7 cellular contexts compared by ENCODE assay signal in genomic region chr3:9951598-9951961, GRCh38. TPM values are rescaled to one million over a fixed set of nuclear protein-coding genes. Genes with fewer than 3 reads are reported as not detected.
DNase-seq lines count a peak whose midpoint lies in the region; ATAC-seq and TF ChIP-seq lines count a peak whose summit lies in the region.

No MANE protein-coding gene starts in this region.

- ATAC-seq in GM21423 (IDR thresholded peaks at IDR 0.05; ENCODE audit: unreplicated experiment): peak; percentile 18
- no peak for ATAC-seq in Panc1
- ATAC-seq in HG03025 (IDR thresholded peaks at IDR 0.05; ENCODE audit: low FRiP score, unreplicated experiment): no peak
- no peak for ATAC-seq in HG03280 (IDR thresholded peaks at IDR 0.05; ENCODE audit: unreplicated experiment)

- H3K4me3 ChIP-seq in Panc1 (ENCODE audit: low read depth in 2 of 2, low read length in 2 of 2): peak overlapping the region; percentile 36 to 47
- peak overlapping the region; percentile 22 to 74 (median 50) for H3K4me3 ChIP-seq in fibroblast of lung (replicated peaks in 1 of 4; ENCODE audit: control extremely low read depth in 1 of 4, insufficient read depth in 1 of 4, low read depth in 3 of 4, low read length in 4 of 4)
- peak overlapping the region; percentile 56 for H3K4me3 ChIP-seq in smooth muscle cell

- H3K9me3 ChIP-seq in Panc1 (ENCODE audit: control insufficient read depth, insufficient read depth, low read depth, low read length) (no peaks in the 10 kb centered on the region), fibroblast of lung (ENCODE audit: control insufficient read depth, insufficient read depth, low read depth, low read length) (no peaks in the 10 kb centered on the region), smooth muscle cell (replicated peaks; ENCODE audit: low read depth) (no peaks in the 10 kb centered on the region)

- H3K36me3 ChIP-seq in Panc1 (ENCODE audit: control insufficient read depth, insufficient read depth, low read length): no peaks in the 10 kb centered on the region
- H3K36me3 ChIP-seq in fibroblast of lung (ENCODE audit: control insufficient read depth, insufficient read depth, low read length): no peaks in the 10 kb centered on the region
- no peaks in the 10 kb centered on the region for H3K36me3 ChIP-seq in smooth muscle cell (ENCODE audit: low read depth)

- WGBS in smooth muscle cell (ENCODE audit: low lambda C conversion rate): 52% methylated on average over 10 of the region's 10 CpGs

- no peak for TF ChIP-seq CTCF in Panc1 (IDR thresholded peaks at IDR 0.05)
- TF ChIP-seq CTCF in fibroblast of lung (conservative IDR thresholded peaks at IDR 0.05 in 1 of 2, IDR thresholded peaks at IDR 0.05 in 1 of 2; ENCODE audit: low read depth in 1 of 2, low read length in 2 of 2): no peak
- TF ChIP-seq CTCF in smooth muscle cell (IDR thresholded peaks at IDR 0.05; ENCODE audit: borderline replicate concordance, insufficient read depth, poor library complexity, severe bottlenecking): no peak

- peak overlapping the region; percentile 83 for H3K4me2 ChIP-seq in fibroblast of lung (ENCODE audit: extremely low read depth, insufficient read depth, low read length)
- H3K4me2 ChIP-seq in smooth muscle cell: peak overlapping the region; percentile 96

- no peaks in the 10 kb centered on the region for H3K27me3 ChIP-seq in Panc1 (ENCODE audit: control insufficient read depth, insufficient read depth, low read length)
- H3K27me3 ChIP-seq in fibroblast of lung (ENCODE audit: control insufficient read depth, insufficient read depth, low read length): no peaks in the 10 kb centered on the region
- no peaks in the 10 kb centered on the region for H3K27me3 ChIP-seq in smooth muscle cell (ENCODE audit: low read depth)

- CTCF ChIA-PET in Panc1 (lab: Charles Lee): no interaction called here

- in situ Hi-C loops in Panc1 (cut with HindIII; ENCODE audit: low pct_unique_long_range_greater_than_20kb, low sequenced_read_pairs): no loop called here

- H3K4me1 ChIP-seq in Panc1 (ENCODE audit: control insufficient read depth, insufficient read depth, low read length) (no peaks in the 10 kb centered on the region), fibroblast of lung (ENCODE audit: control insufficient read depth, extremely low read depth, insufficient read depth, low read length) (peaks cover 10% of the 10 kb centered on the region), smooth muscle cell (ENCODE audit: low read depth) (peaks cover 6% of the 10 kb centered on the region)

- H3F3A ChIP-seq in smooth muscle cell (ENCODE audit: low read depth): no peaks in the 10 kb centered on the region

- POLR2A ChIA-PET in Panc1 (lab: Charles Lee): interaction anchor here (0.6 kb wide), 1 partner anchor 9 kb away, joined by 3 read pairs; no protein-coding TSS in a partner anchor

- H2AFZ ChIP-seq in fibroblast of lung (ENCODE audit: low read length) (no peak overlapping the region), smooth muscle cell (ENCODE audit: low read depth) (no peak overlapping the region)

- no peak overlapping the region for H3K27ac ChIP-seq in Panc1 (ENCODE audit: low read length)
- no peak overlapping the region for H3K27ac ChIP-seq in fibroblast of lung (ENCODE audit: insufficient read depth, low read length)
- H3K27ac ChIP-seq in smooth muscle cell (ENCODE audit: low read depth): no peak overlapping the region

- intact Hi-C loops in Panc1 (cut with micrococcal nuclease; ENCODE audit: unreplicated experiment): no loop called here

- H3K79me2 ChIP-seq in fibroblast of lung (ENCODE audit: control insufficient read depth, insufficient read depth, low read length): no peaks in the 10 kb centered on the region
- H3K79me2 ChIP-seq in smooth muscle cell (ENCODE audit: low read depth): no peaks in the 10 kb centered on the region

- DNase-seq in Panc1 (ENCODE audit: low read depth, low spot score): no peak
- DNase-seq in fibroblast of lung (ENCODE audit: low read depth in 2 of 2): no peak
- DNase-seq in smooth muscle cell (lab: John Stamatoyannopoulos, UW; ENCODE audit: unreplicated experiment): no peak
- no peak for DNase-seq in NCI-H510A treated with DMSO at 0.1 percent for 48 hours (lab: John Stamatoyannopoulos, UW)

- no TSS peak for BruUV-seq in Panc1 (replicated peaks; lab: Mats Ljungman, UMichigan)

- H4K20me1 ChIP-seq in fibroblast of lung (ENCODE audit: control insufficient read depth, extremely low read depth, insufficient read depth, low read length) (no peaks in the 10 kb centered on the region), smooth muscle cell (ENCODE audit: low read depth) (no peaks in the 10 kb centered on the region)

- H3K9ac ChIP-seq in fibroblast of lung (ENCODE audit: insufficient read depth, low read length) (no peak overlapping the region), smooth muscle cell (ENCODE audit: low read depth) (no peak overlapping the region)

RNA-seq across cellular contexts. Expression of gene PRRT3, which starts 0.6 kb away (rescaled TPM):
- 1.1 TPM for total RNA-seq in Panc1 (2021; ENCODE audit: unreplicated experiment)
- 2.3 TPM for polyA plus RNA-seq in Panc1 (2012; ENCODE audit: insufficient read length)
- 1.5 and 3.8 TPM in 2 replicates for total RNA-seq in fibroblast of lung
- polyA plus RNA-seq in fibroblast of lung: 3.1 and 4.5 TPM in 2 replicates
- 3.6 and 5.4 TPM in 2 replicates for polyA plus RNA-seq in fibroblast of lung (2012)
- 12.7 and 14.5 TPM in 2 replicates for polyA minus RNA-seq in fibroblast of lung (ENCODE audit: low replicate concordance)
- total RNA-seq in smooth muscle cell: 0.85 and 1.3 TPM in 2 replicates
- 2.4 and 4.2 TPM in 2 replicates for polyA plus RNA-seq in smooth muscle cell

RNA-seq across cellular contexts. Expression of gene CRELD1, which starts 17.9 kb away (rescaled TPM):
- total RNA-seq in Panc1 (2021; ENCODE audit: unreplicated experiment) (15.4 TPM), fibroblast of lung (15.7 and 50.2 TPM in 2 replicates), smooth muscle cell (25.8 and 26.4 TPM in 2 replicates)
- 27.3 TPM for polyA plus RNA-seq in Panc1 (2012; ENCODE audit: insufficient read length)
- polyA plus RNA-seq in fibroblast of lung (23.8 and 24.2 TPM in 2 replicates), smooth muscle cell (55.9 and 68.6 TPM in 2 replicates)
- polyA plus RNA-seq in fibroblast of lung (2012): 16.4 and 20.3 TPM in 2 replicates
- 27.8 and 36.3 TPM in 2 replicates for polyA minus RNA-seq in fibroblast of lung (ENCODE audit: low replicate concordance)

RNA-seq across cellular contexts. Expression of gene IL17RC, which starts 34.7 kb away (rescaled TPM):
- total RNA-seq in Panc1 (2021; ENCODE audit: unreplicated experiment) (23.6 TPM), fibroblast of lung (17.5 and 21.3 TPM in 2 replicates), smooth muscle cell (27.0 and 37.3 TPM in 2 replicates)
- polyA plus RNA-seq in Panc1 (2012; ENCODE audit: insufficient read length): 30.6 TPM
- polyA plus RNA-seq in fibroblast of lung (14.5 and 17.1 TPM in 2 replicates), smooth muscle cell (36.7 and 41.3 TPM in 2 replicates)
- 20.7 and 21.2 TPM in 2 replicates for polyA plus RNA-seq in fibroblast of lung (2012)
- polyA minus RNA-seq in fibroblast of lung (ENCODE audit: low replicate concordance): 46.9 and 57.3 TPM in 2 replicates

RNA-seq across cellular contexts. Expression of gene EMC3, which starts 35.1 kb away (rescaled TPM):
- total RNA-seq in Panc1 (2021; ENCODE audit: unreplicated experiment) (42.0 TPM), fibroblast of lung (63.6 and 63.9 TPM in 2 replicates), smooth muscle cell (111 and 122 TPM in 2 replicates)
- polyA plus RNA-seq in Panc1 (2012; ENCODE audit: insufficient read length): 51.9 TPM
- polyA plus RNA-seq in fibroblast of lung (139 and 149 TPM in 2 replicates), smooth muscle cell (100 and 114 TPM in 2 replicates)
- 76.9 and 96.1 TPM in 2 replicates for polyA plus RNA-seq in fibroblast of lung (2012)
- 47.8 and 112 TPM in 2 replicates for polyA minus RNA-seq in fibroblast of lung (ENCODE audit: low replicate concordance)

RNA-seq across cellular contexts. Expression of gene IL17RE, which starts 48.9 kb away (rescaled TPM):
- 1.1 TPM for total RNA-seq in Panc1 (2021; ENCODE audit: unreplicated experiment)
- 1.2 TPM for polyA plus RNA-seq in Panc1 (2012; ENCODE audit: insufficient read length)
- total RNA-seq in fibroblast of lung: 0.26 and 0.99 TPM in 2 replicates
- polyA plus RNA-seq in fibroblast of lung: 1.9 and 2.6 TPM in 2 replicates
- 2.0 and 3.1 TPM in 2 replicates for polyA plus RNA-seq in fibroblast of lung (2012)
- 7.4 and 11.1 TPM in 2 replicates for polyA minus RNA-seq in fibroblast of lung (ENCODE audit: low replicate concordance)
- total RNA-seq in smooth muscle cell: 2.6 and 4.9 TPM in 2 replicates
- polyA plus RNA-seq in smooth muscle cell: 0.32 and 3.4 TPM in 2 replicates
